In genomic region chr20:41444821-41445220, GRCh38 we compare ENCODE assay signal across 30 cellular contexts.
"Had no signal": no experiment of that assay in that cellular context is flagged by ENCODE, and none has a peak within 500 bp of the region (broad histone marks: within the 10 kb centered on the region; RNA-seq: fewer than 3 reads in every experiment).

No MANE protein-coding gene starts in this region.

- H3K4me1 ChIP-seq: ascending aorta, breast epithelium, colonic mucosa, esophagus squamous epithelium had no signal

- H3K9me3 ChIP-seq: ascending aorta, breast epithelium, colonic mucosa, esophagus squamous epithelium had no signal

- H3K27ac Mint-ChIP-seq: activated CD4-positive, alpha-beta memory T cell treated with anti-CD3 and anti-CD28 coated beads for 36 hours; activated CD4-positive, alpha-beta T cell treated with anti-CD3 and anti-CD28 coated beads for 36 hours; activated CD4-positive, alpha-beta T cell treated with anti-CD3 and anti-CD28 coated beads, Interleukin-2, amount 10 ng/mL, durations not matched to agents 24 days and 14 days; activated CD8-positive, alpha-beta memory T cell treated with anti-CD3 and anti-CD28 coated beads, Interleukin-2, amount 10 ng/mL, durations not matched to agents 7 days and 5 days; activated CD8-positive, alpha-beta T cell treated with anti-CD3 and anti-CD28 coated beads, Interleukin-2, amount 10 ng/mL, durations not matched to agents 7 days and 5 days; activated naive CD8-positive, alpha-beta T cell treated with anti-CD3 and anti-CD28 coated beads, Interleukin-2, amount 10 ng/mL, durations not matched to agents 7 days and 5 days; activated T-helper 17 cell treated with anti-CD3 and anti-CD28 coated beads, Interleukin-2, amount 50 U/mL, for 72 hours; brain; T-helper 2 cell treated with Interferon-gamma antibody and Interleukin-4, amounts not matched to agents 5 μg/mL and 100 μg/mL, for 36 hours had no signal

- H3K9me3 Mint-ChIP-seq: activated CD4-positive, alpha-beta memory T cell treated with anti-CD3 and anti-CD28 coated beads for 36 hours; activated naive CD8-positive, alpha-beta T cell treated with anti-CD3 and anti-CD28 coated beads, Interleukin-2, amount 10 ng/mL, durations not matched to agents 7 days and 5 days; activated T-helper 17 cell treated with anti-CD3 and anti-CD28 coated beads, Interleukin-2, amount 50 U/mL, for 72 hours; brain; T-helper 2 cell treated with Interferon-gamma antibody and Interleukin-4, amounts not matched to agents 5 μg/mL and 100 μg/mL, for 36 hours had no signal

- ATAC-seq: activated CD8-positive, alpha-beta memory T cell treated with anti-CD3 and anti-CD28 coated beads, Interleukin-2, amount 10 ng/mL, durations not matched to agents 7 days and 5 days; activated CD8-positive, alpha-beta T cell treated with anti-CD3 and anti-CD28 coated beads, Interleukin-2, amount 10 ng/mL, durations not matched to agents 7 days and 5 days; T-helper 17 cell had no signal

- H3K36me3 ChIP-seq: colonic mucosa had no signal

- H3K4me3 Mint-ChIP-seq: activated CD4-positive, alpha-beta memory T cell treated with anti-CD3 and anti-CD28 coated beads for 36 hours; activated CD4-positive, alpha-beta T cell treated with anti-CD3 and anti-CD28 coated beads for 36 hours; activated CD4-positive, alpha-beta T cell treated with anti-CD3 and anti-CD28 coated beads, Interleukin-2, amount 10 ng/mL, durations not matched to agents 24 days and 14 days; activated CD8-positive, alpha-beta memory T cell treated with anti-CD3 and anti-CD28 coated beads, Interleukin-2, amount 10 ng/mL, durations not matched to agents 7 days and 5 days; activated CD8-positive, alpha-beta T cell treated with anti-CD3 and anti-CD28 coated beads, Interleukin-2, amount 10 ng/mL, durations not matched to agents 7 days and 5 days; activated naive CD8-positive, alpha-beta T cell treated with anti-CD3 and anti-CD28 coated beads, Interleukin-2, amount 10 ng/mL, durations not matched to agents 7 days and 5 days; activated T-helper 17 cell treated with anti-CD3 and anti-CD28 coated beads, Interleukin-2, amount 50 U/mL, for 72 hours; brain; T-helper 17 cell; T-helper 2 cell treated with Interferon-gamma antibody and Interleukin-4, amounts not matched to agents 5 μg/mL and 100 μg/mL, for 36 hours had no signal

- DNase-seq: activated CD4-positive, alpha-beta memory T cell treated with anti-CD3 and anti-CD28 coated beads for 36 hours; activated CD4-positive, alpha-beta T cell treated with anti-CD3 and anti-CD28 coated beads for 36 hours; activated CD4-positive, alpha-beta T cell treated with anti-CD3 and anti-CD28 coated beads, Interleukin-2, amount 10 ng/mL, durations not matched to agents 24 days and 14 days; activated CD4-positive, CD25-positive, alpha-beta regulatory T cell; activated CD4-positive, CD25-positive, alpha-beta regulatory T cell treated with anti-CD3 and anti-CD28 coated beads, Interleukin-2, amount 50 U/mL, for 72 hours; activated CD8-positive, alpha-beta memory T cell treated with anti-CD3 and anti-CD28 coated beads, Interleukin-2, amount 10 ng/mL, durations not matched to agents 7 days and 5 days; activated CD8-positive, alpha-beta memory T cell treated with anti-CD3 and anti-CD28 coated beads, Interleukin-2, amount 50 U/mL, for 4 hours; activated CD8-positive, alpha-beta T cell treated with anti-CD3 and anti-CD28 coated beads, Interleukin-2, amount 10 ng/mL, durations not matched to agents 7 days and 5 days; activated effector memory CD4-positive, alpha-beta T cell treated with Interleukin-2 at 50 U/mL for 16 hours; activated gamma-delta T cell treated with Interleukin-2 at 50 U/mL for 16 hours; activated naive CD4-positive, alpha-beta T cell treated with anti-CD3 and anti-CD28 coated beads, Interleukin-2, amount 50 U/mL, for 16 hours; activated naive CD4-positive, alpha-beta T cell treated with Interleukin-2 at 50 U/mL for 16 hours; activated naive CD8-positive, alpha-beta T cell treated with anti-CD3 and anti-CD28 coated beads, Interleukin-2, amount 10 ng/mL, durations not matched to agents 7 days and 5 days; activated T-cell treated with anti-CD3 and anti-CD28 coated beads, Interleukin-2, amount 50 U/mL, for 1 hour; central memory CD4-positive, alpha-beta T cell; cerebellar nuclear complex; colonic mucosa; effector CD8-positive, alpha-beta T cell; esophagus squamous epithelium; foreskin melanocyte; head of caudate nucleus; T-helper 1 cell; T-helper 17 cell had no signal

- H3K27me3 Mint-ChIP-seq: activated CD4-positive, alpha-beta memory T cell treated with anti-CD3 and anti-CD28 coated beads for 36 hours; activated CD4-positive, alpha-beta T cell treated with anti-CD3 and anti-CD28 coated beads for 36 hours; activated CD4-positive, alpha-beta T cell treated with anti-CD3 and anti-CD28 coated beads, Interleukin-2, amount 10 ng/mL, durations not matched to agents 24 days and 14 days; activated CD8-positive, alpha-beta memory T cell treated with anti-CD3 and anti-CD28 coated beads, Interleukin-2, amount 10 ng/mL, durations not matched to agents 7 days and 5 days; activated naive CD8-positive, alpha-beta T cell treated with anti-CD3 and anti-CD28 coated beads, Interleukin-2, amount 10 ng/mL, durations not matched to agents 7 days and 5 days; activated T-helper 17 cell treated with anti-CD3 and anti-CD28 coated beads, Interleukin-2, amount 50 U/mL, for 72 hours; brain; T-helper 17 cell had no signal

- H3K4me3 ChIP-seq: ascending aorta, breast epithelium, cardiac muscle cell, colonic mucosa, esophagus squamous epithelium had no signal

- H3K4me1 Mint-ChIP-seq: brain had no signal

- H3K27me3 ChIP-seq: ascending aorta, breast epithelium, cardiac muscle cell, colonic mucosa, esophagus squamous epithelium had no signal

- H3K27ac ChIP-seq: ascending aorta, breast epithelium, cardiac muscle cell, colonic mucosa, epithelial cell of prostate, esophagus squamous epithelium had no signal
